17 cellular contexts compared by ENCODE assay signal in genomic region chr15:67331676-67332075, GRCh38.
DNase-seq lines count a peak whose midpoint lies in the region; ATAC-seq and TF ChIP-seq lines count a peak whose summit lies in the region.
"Had no signal": no experiment of that assay in that cellular context is flagged by ENCODE, and none has a peak within 500 bp of the region (broad histone marks: within the 10 kb centered on the region; RNA-seq: fewer than 3 reads in every experiment).

No MANE protein-coding gene starts in this region.

- H3K14ac ChIP-seq in neuronal stem cell (ENCODE audit: low read length) = no peak overlapping the region

- H3K4me3 ChIP-seq in GM23248 (no peak overlapping the region), WERI-Rb-1 (ENCODE audit: low read depth, low read length) (no peak overlapping the region), heart left ventricle (no peak overlapping the region), upper lobe of right lung (no peak overlapping the region), neuronal stem cell (ENCODE audit: low read length in 2 of 2) (no peak overlapping the region)
- H3K4me3 ChIP-seq: tibial artery had no signal

- H3K27ac ChIP-seq in GM23248 (no peak overlapping the region), WERI-Rb-1 (no peak overlapping the region), heart left ventricle (no peak overlapping the region), upper lobe of right lung (no peak overlapping the region), neuronal stem cell (replicated peaks; ENCODE audit: low read length) (no peak overlapping the region)
- H3K27ac ChIP-seq: tibial artery had no signal

- no peaks in the 10 kb centered on the region for H3F3A ChIP-seq in GM23248 (ENCODE audit: insufficient read depth)

- H3K4me2 ChIP-seq in GM23248 (ENCODE audit: unreplicated experiment) (no peak overlapping the region), neuronal stem cell (ENCODE audit: insufficient read depth, low read length, poor library complexity, severe bottlenecking) (no peak overlapping the region)

- ATAC-seq in heart left ventricle (peak; percentile 93 to 99 (median 94)), upper lobe of right lung (peak; percentile 50)
- ATAC-seq: natural killer cell had no signal

- H3K9me2 ChIP-seq in GM23248 (ENCODE audit: insufficient read depth) = peaks cover 4% of the 10 kb centered on the region; the same call in 1 of the 2 replicates

- TF ChIP-seq POLR2A in heart left ventricle (IDR thresholded peaks at IDR 0.05) = no peak

- H3K4me1 ChIP-seq in GM23248 (ENCODE audit: insufficient read depth) = no peaks in the 10 kb centered on the region
- H3K4me1 ChIP-seq in heart left ventricle = peaks cover 0 to 2% (median 0%) of the 10 kb centered on the region in 12 donors
- no peaks in the 10 kb centered on the region for H3K4me1 ChIP-seq in upper lobe of right lung
- no peaks in the 10 kb centered on the region for H3K4me1 ChIP-seq in neuronal stem cell (ENCODE audit: control insufficient read depth in 2 of 2, insufficient read depth in 1 of 2, low read depth in 1 of 2, low read length in 2 of 2)
- H3K4me1 ChIP-seq: tibial artery had no signal

- H2BK15ac ChIP-seq in neuronal stem cell (ENCODE audit: low read length) = no peak overlapping the region

- no peak overlapping the region for H3K18ac ChIP-seq in neuronal stem cell (ENCODE audit: low read length)

- H3K4ac ChIP-seq in neuronal stem cell (ENCODE audit: low read length) = no peak overlapping the region

- 9 to 10% methylated on average over 1 of the region's 1 CpG for WGBS in GM23248 (ENCODE audit: low coverage in 1 of 2, low lambda C conversion rate in 2 of 2, missing lambda C conversion rate in 2 of 2), 2 experiments
- WGBS in heart left ventricle, 4 donors = 12 to 17% (median 14%) methylated on average over 1 of the region's 1 CpG
- WGBS in neuronal stem cell (ENCODE audit: extremely low coverage in 2 of 2, insufficient read length in 2 of 2, insufficient replicate concordance in 1 of 2), 2 donors = no CpG with 5 or more reads among the region's 1 CpG

- DNase-seq in GM23248 = peak; percentile 13
- DNase-seq in WERI-Rb-1 = peak; percentile 11
- peak in 4 of 5 donors; percentile 17 to 45 (median 31) for DNase-seq in heart left ventricle
- DNase-seq in upper lobe of right lung = no peak
- DNase-seq in neuronal stem cell (ENCODE audit: low spot score) = no peak
- no peak for DNase-seq in NCI-H526 treated with DMSO at 0.1 percent for 48 hours (lab: John Stamatoyannopoulos, UW)
- no peak for DNase-seq in SK-N-DZ (ENCODE audit: low spot score)
- DNase-seq: activated CD4-positive, alpha-beta T cell treated with anti-CD3 and anti-CD28 coated beads, Interleukin-2, amount 10 ng/mL, durations not matched to agents 7 days and 5 days; MM.1S; natural killer cell; NCI-H187; NCI-H2227 treated with DMSO at 0.1 percent for 48 hours; NCI-H774; stimulated activated CD4-positive, alpha-beta T cell treated with anti-CD3 and anti-CD28 coated beads, Interleukin-2, amount 100 ng/mL, for 24 hours; stimulated activated naive CD4-positive, alpha-beta T cell; T-helper 1 cell; tibial artery had no signal

- no peaks in the 10 kb centered on the region for H4K20me1 ChIP-seq in GM23248 (ENCODE audit: insufficient read depth)

- in situ Hi-C loops in GM23248 (cut with MboI) = no loop called here

- no peak overlapping the region for H2AK5ac ChIP-seq in neuronal stem cell (ENCODE audit: low read depth, low read length)

- no peaks in the 10 kb centered on the region for H3K27me3 ChIP-seq in GM23248 (replicated peaks; ENCODE audit: insufficient read depth)
- no peaks in the 10 kb centered on the region for H3K27me3 ChIP-seq in WERI-Rb-1 (ENCODE audit: insufficient read depth, low read depth, severe bottlenecking)
- H3K27me3 ChIP-seq in heart left ventricle = no peaks in the 10 kb centered on the region
- no peaks in the 10 kb centered on the region for H3K27me3 ChIP-seq in upper lobe of right lung
- no peaks in the 10 kb centered on the region for H3K27me3 ChIP-seq in neuronal stem cell (ENCODE audit: control insufficient read depth in 3 of 3, insufficient read depth in 3 of 3, low read depth in 1 of 3, low read length in 3 of 3)
- H3K27me3 ChIP-seq: tibial artery had no signal

- no peaks in the 10 kb centered on the region for H3K79me2 ChIP-seq in GM23248 (ENCODE audit: insufficient read depth)

- no peak overlapping the region for H4K8ac ChIP-seq in neuronal stem cell (ENCODE audit: low read depth, low read length)

- no peak overlapping the region for H2BK5ac ChIP-seq in neuronal stem cell (ENCODE audit: low read length)

- H3K36me3 ChIP-seq in GM23248 (ENCODE audit: low read depth) = no peaks in the 10 kb centered on the region
- H3K36me3 ChIP-seq in WERI-Rb-1 = no peaks in the 10 kb centered on the region
- H3K36me3 ChIP-seq in heart left ventricle = no peaks in the 10 kb centered on the region
- no peaks in the 10 kb centered on the region for H3K36me3 ChIP-seq in upper lobe of right lung
- H3K36me3 ChIP-seq in neuronal stem cell (replicated peaks in 1 of 2; ENCODE audit: control insufficient read depth in 2 of 2, insufficient read depth in 2 of 2, low read length in 2 of 2) = no peaks in the 10 kb centered on the region
- H3K36me3 ChIP-seq: tibial artery had no signal

- no peak overlapping the region for H3K9ac ChIP-seq in GM23248
- no peak overlapping the region for H3K9ac ChIP-seq in neuronal stem cell (ENCODE audit: low read depth, low read length, poor library complexity)

- H4K91ac ChIP-seq in neuronal stem cell (ENCODE audit: low read depth, low read length, poor library complexity) = no peak overlapping the region

- H3K79me1 ChIP-seq in neuronal stem cell (ENCODE audit: low read depth, low read length) = no peaks in the 10 kb centered on the region

- H3K9me3 ChIP-seq in GM23248 (ENCODE audit: low read depth) (no peaks in the 10 kb centered on the region), WERI-Rb-1 (ENCODE audit: severe bottlenecking) (peaks cover 2% of the 10 kb centered on the region), heart left ventricle (peaks cover 0 to 12% (median 0%) of the 10 kb centered on the region in 12 donors), upper lobe of right lung (peaks cover 8% of the 10 kb centered on the region), neuronal stem cell (replicated peaks in 1 of 2; ENCODE audit: control insufficient read depth in 2 of 2, insufficient read depth in 1 of 2, low read depth in 1 of 2, low read length in 2 of 2) (peaks cover 0 to 9% of the 10 kb centered on the region in 2 donors)

- intact Hi-C loops in heart left ventricle (cut with DNase I) = no loop called here
- intact Hi-C loops in upper lobe of right lung (cut with DNase I) = no loop called here

- H2BK120ac ChIP-seq in neuronal stem cell (ENCODE audit: low read depth, low read length) = no peak overlapping the region

- H3K23ac ChIP-seq in neuronal stem cell (ENCODE audit: low read depth, low read length, poor library complexity) = no peak overlapping the region

- TF ChIP-seq CTCF in WERI-Rb-1 (IDR thresholded peaks at IDR 0.05; ENCODE audit: low read depth, low read length) (no peak), heart left ventricle (IDR thresholded peaks at IDR 0.05) (no peak), upper lobe of right lung (IDR thresholded peaks at IDR 0.05) (no peak)

- no peak overlapping the region for H2BK12ac ChIP-seq in neuronal stem cell (ENCODE audit: low read length)

- H2AFZ ChIP-seq in GM23248 (no peak overlapping the region), neuronal stem cell (ENCODE audit: low read length) (no peak overlapping the region)

Comparison
In these comparisons a context has a peak if more than half of its experiments do, and no peak if none do; other contexts are left out.
1. DNase-seq: peak in GM23248 (single experiment), WERI-Rb-1 (single experiment) and heart left ventricle (4 of 5); none in upper lobe of right lung (single experiment), neuronal stem cell (single experiment), NCI-H526 treated with DMSO at 0.1 percent for 48 hours (single experiment) and SK-N-DZ (single experiment).